In the genomic region with DNA sequence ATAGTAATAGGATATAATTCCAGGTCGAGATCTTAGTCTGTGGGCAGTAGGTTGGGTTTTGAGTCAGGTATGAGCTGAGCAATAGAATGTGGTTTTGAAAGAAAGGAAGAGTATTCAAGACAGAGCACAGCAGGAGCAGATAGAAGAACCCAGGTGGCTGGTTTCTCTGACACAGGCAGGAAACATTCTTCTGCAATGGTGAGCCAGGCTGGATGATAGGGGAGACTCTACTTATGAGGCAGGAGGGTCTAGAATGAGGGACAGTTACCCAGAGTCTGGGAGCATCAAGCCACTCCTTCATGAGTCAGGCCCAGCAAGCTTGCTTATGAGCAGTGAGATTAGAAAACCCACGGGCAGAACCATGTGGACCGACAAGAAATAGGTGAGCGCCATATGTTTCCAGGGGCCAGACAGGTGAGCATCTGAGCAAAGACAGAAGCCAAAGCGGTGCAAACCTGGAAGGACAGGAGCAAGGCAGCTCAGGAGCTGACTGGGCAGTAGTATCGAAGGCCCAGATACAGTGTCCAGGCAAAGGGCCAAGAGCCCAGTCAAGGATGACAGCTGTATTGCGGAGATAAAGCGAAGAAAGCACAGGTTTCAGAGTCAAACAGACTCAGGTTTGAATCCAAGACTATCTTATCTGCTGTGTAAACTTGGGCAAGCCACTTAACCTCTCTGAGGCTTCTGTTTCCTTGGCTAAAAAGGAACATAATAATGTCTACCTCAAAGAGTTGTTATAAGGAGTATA, we compare ENCODE assay signal across 14 cellular contexts. TPM values are rescaled to one million over a fixed set of nuclear protein-coding genes. Genes with fewer than 3 reads are reported as not detected.
DNase-seq lines count a peak whose midpoint lies in the region; ATAC-seq and TF ChIP-seq lines count a peak whose summit lies in the region.
"Had no signal": no experiment of that assay in that cellular context is flagged by ENCODE, and none has a peak within 500 bp of the region (broad histone marks: within the 10 kb centered on the region; RNA-seq: fewer than 3 reads in every experiment).

No MANE protein-coding gene starts in this region.

- H4K20me1 ChIP-seq in mammary epithelial cell (ENCODE audit: insufficient read depth, low read length), result no peaks in the 10 kb centered on the region

- no peaks in the 10 kb centered on the region for H3K9me3 ChIP-seq in mammary epithelial cell (replicated peaks; ENCODE audit: insufficient read depth, low read length)
- H3K9me3 ChIP-seq: left lung had no signal

- peak; percentile 21 for ATAC-seq in activated CD8-positive, alpha-beta T cell treated with anti-CD3 and anti-CD28 coated beads, Interleukin-2, amount 10 ng/mL, durations not matched to agents 7 days and 5 days
- peak; percentile 44 for ATAC-seq in foreskin keratinocyte
- ATAC-seq: left lung had no signal

- no TSS peak for BruUV-seq in mammary epithelial cell (replicated peaks; lab: Mats Ljungman, UMichigan)
- BruUV-seq in MCF 10A (replicated peaks; lab: Mats Ljungman, UMichigan), result no TSS peak

- DNase-seq in mammary epithelial cell (peak; percentile 65), MCF 10A (ENCODE audit: unreplicated experiment) (no peak), foreskin keratinocyte (peak; percentile 57 to 73), hypothalamus (lab: John Stamatoyannopoulos, UW) (no peak), AG08396 (ENCODE audit: low spot score) (no peak), substantia nigra (lab: John Stamatoyannopoulos, UW) (no peak), caudate nucleus (lab: John Stamatoyannopoulos, UW) (no peak)
- peak; percentile 41 for DNase-seq in activated CD8-positive, alpha-beta T cell treated with anti-CD3 and anti-CD28 coated beads, Interleukin-2, amount 10 ng/mL, durations not matched to agents 7 days and 5 days
- DNase-seq: activated CD4-positive, CD25-positive, alpha-beta regulatory T cell treated with anti-CD3 and anti-CD28 coated beads, Interleukin-2, amount 50 U/mL, for 72 hours; AML-193; anterior cingulate cortex; KG1; left lung had no signal

- in situ Hi-C loops in mammary epithelial cell (cut with MboI; ENCODE audit: low sequenced_read_pairs in 2 of 2), result no loop called here

- peaks cover 32% of the 10 kb centered on the region for H3K4me1 Mint-ChIP-seq in MCF 10A (ENCODE audit: insufficient read depth, unreplicated experiment)
- peaks cover 90% of the 10 kb centered on the region for H3K4me1 Mint-ChIP-seq in activated CD8-positive, alpha-beta T cell treated with anti-CD3 and anti-CD28 coated beads, Interleukin-2, amount 10 ng/mL, durations not matched to agents 7 days and 5 days (ENCODE audit: low read depth)

- H3K27me3 ChIP-seq in mammary epithelial cell (ENCODE audit: insufficient read depth, low read length) (no peaks in the 10 kb centered on the region), foreskin keratinocyte (no peaks in the 10 kb centered on the region)
- H3K27me3 ChIP-seq: left lung had no signal

- no peaks in the 10 kb centered on the region for H3K27me3 Mint-ChIP-seq in MCF 10A (ENCODE audit: insufficient read depth, unreplicated experiment)
- H3K27me3 Mint-ChIP-seq in activated CD8-positive, alpha-beta T cell treated with anti-CD3 and anti-CD28 coated beads, Interleukin-2, amount 10 ng/mL, durations not matched to agents 7 days and 5 days (ENCODE audit: low read depth), result no peaks in the 10 kb centered on the region

- intact Hi-C loops in mammary epithelial cell (cut with micrococcal nuclease), result no loop called here
- intact Hi-C loops in MCF 10A (cut with micrococcal nuclease), result no loop called here

- H3K36me3 Mint-ChIP-seq in MCF 10A (ENCODE audit: insufficient read depth, unreplicated experiment), result peaks cover 6% of the 10 kb centered on the region
- H3K36me3 Mint-ChIP-seq in activated CD8-positive, alpha-beta T cell treated with anti-CD3 and anti-CD28 coated beads, Interleukin-2, amount 10 ng/mL, durations not matched to agents 7 days and 5 days (ENCODE audit: low read depth), result no peaks in the 10 kb centered on the region

- H2AFZ ChIP-seq in mammary epithelial cell (ENCODE audit: low read depth, low read length), result peak overlapping the region; percentile 22

- POLR2A ChIA-PET in MCF 10A (lab: Yijun Ruan, JAX), result interaction anchor here (0.5 to 1.2 kb wide), 3 partner anchors 21 to 128 kb away, joined by 3 read pairs; no protein-coding TSS in a partner anchor
- POLR2A ChIA-PET in activated CD8-positive, alpha-beta T cell treated with anti-CD3 and anti-CD28 coated beads, Interleukin-2, amount 10 ng/mL, durations not matched to agents 7 days and 5 days (lab: Charles Lee), result interaction anchor here (2.7 to 5.4 kb wide), 2 partner anchors 13 to 21 kb away, joined by 16 to 53 read pairs; partner anchors contain the start of gene PCNX1

- WGBS in mammary epithelial cell (ENCODE audit: low coverage, missing lambda C conversion rate), result 89% methylated on average over 8 of the region's 8 CpGs

- no peaks in the 10 kb centered on the region for H3K36me3 ChIP-seq in mammary epithelial cell (ENCODE audit: insufficient read depth, low read length)
- H3K36me3 ChIP-seq: left lung had no signal

- no peak overlapping the region for H3K4me3 ChIP-seq in mammary epithelial cell (replicated peaks in 1 of 3; ENCODE audit: insufficient read depth in 1 of 3, low read depth in 2 of 3, low read length in 3 of 3)
- H3K4me3 ChIP-seq: left lung, SK-N-MC had no signal

- TF ChIP-seq CTCF in mammary epithelial cell (conservative IDR thresholded peaks at IDR 0.05 in 1 of 2, IDR thresholded peaks at IDR 0.05 in 1 of 2; ENCODE audit: extremely low read depth in 1 of 2, insufficient read depth in 1 of 2, low read depth in 1 of 2, low read length in 2 of 2) (no peak), MCF 10A (IDR thresholded peaks at IDR 0.05; ENCODE audit: unreplicated experiment) (no peak), foreskin keratinocyte (conservative IDR thresholded peaks at IDR 0.05) (no peak)

- H3K4me2 ChIP-seq in mammary epithelial cell (ENCODE audit: insufficient read depth, low read depth, low read length), result peak overlapping the region; percentile 2

- CTCF ChIA-PET in mammary epithelial cell (lab: Charles Lee; ENCODE audit: low non-redundant PET), result no interaction called here
- CTCF ChIA-PET in MCF 10A (lab: Yijun Ruan, JAX), result interaction anchor here (0.5 to 0.9 kb wide), 3 partner anchors 13 to 283 kb away, joined by 3 to 4 read pairs (median 4); no protein-coding TSS in a partner anchor
- CTCF ChIA-PET in activated CD8-positive, alpha-beta T cell treated with anti-CD3 and anti-CD28 coated beads, Interleukin-2, amount 10 ng/mL, durations not matched to agents 7 days and 5 days (lab: Charles Lee), result interaction anchor here (1.3 to 8.7 kb wide), 9 partner anchors 9 to 81 kb away, joined by 3 to 187 read pairs (median 9); partner anchors contain the start of genes MAP3K9 and PCNX1

- H3K4me1 ChIP-seq in mammary epithelial cell (ENCODE audit: insufficient read depth, low read length), result peaks cover 53% of the 10 kb centered on the region
- H3K4me1 ChIP-seq in foreskin keratinocyte, result peaks cover 40% of the 10 kb centered on the region

- no peaks in the 10 kb centered on the region for H3K9me3 Mint-ChIP-seq in MCF 10A (ENCODE audit: unreplicated experiment)
- H3K9me3 Mint-ChIP-seq in activated CD8-positive, alpha-beta T cell treated with anti-CD3 and anti-CD28 coated beads, Interleukin-2, amount 10 ng/mL, durations not matched to agents 7 days and 5 days (ENCODE audit: insufficient read depth), result peaks cover 6% of the 10 kb centered on the region

- dilution Hi-C loops in mammary epithelial cell (cut with HindIII; ENCODE audit: low sequenced_read_pairs), result no loop called here

- H3K27ac Mint-ChIP-seq in MCF 10A (ENCODE audit: low read depth, unreplicated experiment), result no peak overlapping the region
- peak overlapping the region; percentile 92 for H3K27ac Mint-ChIP-seq in activated CD8-positive, alpha-beta T cell treated with anti-CD3 and anti-CD28 coated beads, Interleukin-2, amount 10 ng/mL, durations not matched to agents 7 days and 5 days

- H3K27ac ChIP-seq in mammary epithelial cell (ENCODE audit: insufficient read depth, low read depth, low read length) (no peak overlapping the region), foreskin keratinocyte (no peak overlapping the region), substantia nigra (ENCODE audit: low read depth, low read length, poor library complexity, severe bottlenecking) (no peak overlapping the region), caudate nucleus (ENCODE audit: low read depth, low read length) (no peak overlapping the region)
- H3K27ac ChIP-seq: SK-N-MC had no signal

- H3K9ac ChIP-seq in mammary epithelial cell (ENCODE audit: insufficient read depth, low read length), result no peak overlapping the region

- no peak overlapping the region for H3K4me3 Mint-ChIP-seq in MCF 10A (ENCODE audit: unreplicated experiment)
- H3K4me3 Mint-ChIP-seq in activated CD8-positive, alpha-beta T cell treated with anti-CD3 and anti-CD28 coated beads, Interleukin-2, amount 10 ng/mL, durations not matched to agents 7 days and 5 days, result peak overlapping the region; percentile 64

- H3K79me2 ChIP-seq in mammary epithelial cell (ENCODE audit: insufficient read depth, low read length), result no peaks in the 10 kb centered on the region

RNA-seq across cellular contexts. Expression of gene PCNX1, which starts 22.5 kb away (rescaled TPM):
- 100 to 1,000 TPM in 1 of 2 donors, 10 to 100 TPM in 1; 67.9 to 112 TPM for total RNA-seq in mammary epithelial cell
- 33.9 TPM for polyA plus RNA-seq in mammary epithelial cell
- 147 TPM for polyA minus RNA-seq in mammary epithelial cell
- total RNA-seq in MCF 10A (2022), result 48.7 and 55.6 TPM in 2 replicates
- 10 to 100 TPM; 67.8 to 68.9 TPM for total RNA-seq in activated CD8-positive, alpha-beta T cell treated with anti-CD3 and anti-CD28 coated beads, Interleukin-2, amount 10 ng/mL, durations not matched to agents 7 days and 5 days
- 29.7 and 29.9 TPM in 2 replicates for total RNA-seq in foreskin keratinocyte
- polyA plus RNA-seq in foreskin keratinocyte, result 7.2 and 8.8 TPM in 2 replicates

Comparison
In these comparisons a context has a peak if more than half of its experiments do, and no peak if none do; other contexts are left out.
1. DNase-seq: peak in mammary epithelial cell (single experiment), activated CD8-positive, alpha-beta T cell treated with anti-CD3 and anti-CD28 coated beads, Interleukin-2, amount 10 ng/mL, durations not matched to agents 7 days and 5 days (single experiment) and foreskin keratinocyte (2 of 2); none in MCF 10A (single experiment), hypothalamus (0 of 51), AG08396 (single experiment), substantia nigra (0 of 49) and caudate nucleus (0 of 61).